ENCODE assay signal across 8 cellular contexts in the genomic region with DNA sequence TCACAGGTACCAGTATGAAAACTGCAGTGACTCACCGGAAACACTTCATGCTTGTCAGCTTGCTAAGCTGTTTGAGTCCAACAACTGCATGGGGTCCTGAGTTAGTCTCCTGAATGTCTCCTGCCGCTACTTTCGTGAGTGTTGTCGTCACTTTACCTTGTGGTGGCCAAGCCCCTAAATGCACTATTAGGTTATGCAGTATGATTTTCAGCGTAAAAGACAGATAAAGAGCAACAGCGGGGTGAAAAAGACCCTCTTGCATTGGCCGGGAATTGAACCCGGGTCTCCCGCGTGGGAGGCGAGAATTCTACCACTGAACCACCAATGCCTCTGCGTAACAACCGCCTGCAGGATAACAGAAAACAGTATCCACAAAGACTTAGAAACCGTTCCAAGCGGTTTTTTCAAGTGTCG. TPM values are rescaled to one million over a fixed set of nuclear protein-coding genes. Genes with fewer than 3 reads are reported as not detected.
A peak's percentile ranks its signal among the peaks of the same experiment; 100 is the strongest.
DNase-seq lines count a peak whose midpoint lies in the region; ATAC-seq and TF ChIP-seq lines count a peak whose summit lies in the region.
"Not testable (repeated sequence)": the region's sequence is repeated elsewhere in the genome, so short reads cannot be mapped to it uniquely, and the experiment has no call there.

No MANE protein-coding gene starts in this region.

- WGBS in HUES64 = 10% methylated on average over 11 of the region's 16 CpGs

- not testable (repeated sequence) for H3K27ac ChIP-seq in HUES64 (ENCODE audit: low read depth, low read length)

- not testable (repeated sequence) for H3K4me1 ChIP-seq in ES-I3 (ENCODE audit: insufficient read depth, low read length); HUES64 (ENCODE audit: insufficient read depth, low read length)

- H3K36me3 ChIP-seq in ES-I3 (ENCODE audit: insufficient read depth, low read length); HUES64 (ENCODE audit: insufficient read depth, low read length): not testable (repeated sequence)

- peak overlapping the region; percentile 30; the same call in 1 of the 2 replicates for H3K4me3 ChIP-seq in HUES64 (ENCODE audit: low read length)

- peak; percentile 37 for ATAC-seq in activated B cell treated with CpG ODN at 0.5 μM for 24 hours (ENCODE audit: low read depth)

- not testable (repeated sequence) for H3K27me3 ChIP-seq in HUES64 (ENCODE audit: insufficient read depth, low read length)

- not testable (repeated sequence) for H3K27ac Mint-ChIP-seq in activated B cell treated with CpG ODN at 0.5 μM for 24 hours; MCF 10A (ENCODE audit: low read depth, unreplicated experiment)

- H3K4me3 Mint-ChIP-seq in activated B cell treated with CpG ODN at 0.5 μM for 24 hours; MCF 10A (ENCODE audit: unreplicated experiment): not testable (repeated sequence)

- not testable (repeated sequence) for H3K9me3 Mint-ChIP-seq in activated B cell treated with CpG ODN at 0.5 μM for 24 hours; MCF 10A (ENCODE audit: unreplicated experiment)

- H3K36me3 Mint-ChIP-seq in activated B cell treated with CpG ODN at 0.5 μM for 24 hours (ENCODE audit: low read depth); MCF 10A (ENCODE audit: insufficient read depth, unreplicated experiment): not testable (repeated sequence)

- CTCF ChIA-PET in activated B cell treated with CpG ODN at 0.5 μM for 24 hours (lab: Charles Lee); MCF 10A (lab: Yijun Ruan, JAX): not testable (repeated sequence)

- peaks cover 10% of the 10 kb centered on the region for H3K4me1 Mint-ChIP-seq in activated B cell treated with CpG ODN at 0.5 μM for 24 hours
- not testable (repeated sequence) for H3K4me1 Mint-ChIP-seq in MCF 10A (ENCODE audit: insufficient read depth, unreplicated experiment)

- not testable (repeated sequence) for TF ChIP-seq CTCF in activated B cell treated with CpG ODN at 0.5 μM for 24 hours (IDR thresholded peaks at IDR 0.05); MCF 10A (IDR thresholded peaks at IDR 0.05; ENCODE audit: unreplicated experiment)

- not testable (repeated sequence) for H3K27me3 Mint-ChIP-seq in activated B cell treated with CpG ODN at 0.5 μM for 24 hours; MCF 10A (ENCODE audit: insufficient read depth, unreplicated experiment)

- DNase-seq in 8988T = peak; percentile 9
- DNase-seq in NCI-H82 (lab: John Stamatoyannopoulos, UW) = peak; percentile 42
- DNase-seq in activated B cell treated with CpG ODN at 0.5 μM for 24 hours = not testable (repeated sequence)
- peak; percentile 65 for DNase-seq in MCF 10A (ENCODE audit: unreplicated experiment)
- DNase-seq in glomerular visceral epithelial cell (ENCODE audit: extremely low spot score) = peak; percentile 12
- peak; percentile 3 for DNase-seq in non-pigmented ciliary epithelial cell (ENCODE audit: low read depth)

- intact Hi-C loops in activated B cell treated with CpG ODN at 0.5 μM for 24 hours (cut with micrococcal nuclease); MCF 10A (cut with micrococcal nuclease): not testable (repeated sequence)

- POLR2A ChIA-PET in activated B cell treated with CpG ODN at 0.5 μM for 24 hours (lab: Charles Lee); MCF 10A (lab: Yijun Ruan, JAX): not testable (repeated sequence)

- BruUV-seq in MCF 10A (replicated peaks; lab: Mats Ljungman, UMichigan) = TSS peak; percentile 99

- not testable (repeated sequence) for H3K9me3 ChIP-seq in ES-I3 (ENCODE audit: control insufficient read depth, insufficient read depth, low read length); HUES64 (ENCODE audit: insufficient read depth, low read depth, low read length)

- peak overlapping the region; percentile 13; the same call in 1 of the 2 replicates for H3K9ac ChIP-seq in ES-I3 (ENCODE audit: low read depth, low read length)
- H3K9ac ChIP-seq in HUES64 (ENCODE audit: low read depth, low read length) = not testable (repeated sequence)

RNA-seq across cellular contexts. Expression of gene RNU1-1, which starts 31.6 kb away (rescaled TPM):
- polyA plus RNA-seq in HUES64 (2013, experiment 1 of 2) = 27,992 TPM
- 20,955 TPM for polyA plus RNA-seq in HUES64 (2013, experiment 2 of 2)
- total RNA-seq in activated B cell treated with CpG ODN at 0.5 μM for 24 hours (3,526 and 4,195 TPM in 2 replicates), MCF 10A (2022) (1,539 and 1,606 TPM in 2 replicates)
